In genomic region chr12:40693503-40693863, GRCh38 we compare ENCODE assay signal across 8 cellular contexts. TPM values are rescaled to one million over a fixed set of nuclear protein-coding genes. Genes with fewer than 3 reads are reported as not detected.
DNase-seq lines count a peak whose midpoint lies in the region; ATAC-seq, FAIRE-seq and TF ChIP-seq lines count a peak whose summit lies in the region.

No MANE protein-coding gene starts in this region.

- H3K27ac ChIP-seq in breast epithelium (no peak overlapping the region), cingulate gyrus (ENCODE audit: low read depth, low read length) (peak overlapping the region; percentile 81), urinary bladder (ENCODE audit: low read depth) (no peak overlapping the region)

- no peaks in the 10 kb centered on the region for H3K9me3 ChIP-seq in breast epithelium

- intact Hi-C loops in breast epithelium (cut with DNase I; ENCODE audit: low total_unique reads) (no loop called here), MCF 10A (cut with micrococcal nuclease) (loop anchor here (10.0 kb wide), 1 partner anchor 211 kb away; no protein-coding TSS in a partner anchor)

- peak in 1 of 2 donors; percentile 24 for DNase-seq in breast epithelium (ENCODE audit: low spot score in 2 of 2)
- DNase-seq in MCF 10A (ENCODE audit: unreplicated experiment) = no peak
- DNase-seq in middle frontal gyrus (ENCODE audit: extremely low spot score, low spot score) = peak; percentile 50
- DNase-seq in GM12891 (ENCODE audit: insufficient read length, low spot score) = no peak

- H3K4me3 ChIP-seq in breast epithelium (peak overlapping the region; percentile 52 to 88 (median 69)), urinary bladder (ENCODE audit: low read depth, low read length) (peak overlapping the region; percentile 74)

- H3K27me3 Mint-ChIP-seq in MCF 10A (ENCODE audit: insufficient read depth, unreplicated experiment) = peaks cover 54% of the 10 kb centered on the region

- 10% methylated on average over 12 of the region's 12 CpGs for WGBS in urinary bladder

- CTCF ChIA-PET in MCF 10A (lab: Yijun Ruan, JAX) = no interaction called here

- H3K9me3 Mint-ChIP-seq in MCF 10A (ENCODE audit: unreplicated experiment) = no peaks in the 10 kb centered on the region

- H3K36me3 Mint-ChIP-seq in MCF 10A (ENCODE audit: insufficient read depth, unreplicated experiment) = no peaks in the 10 kb centered on the region

- H3K4me1 ChIP-seq in breast epithelium (no peaks in the 10 kb centered on the region), urinary bladder (ENCODE audit: insufficient read depth) (no peaks in the 10 kb centered on the region)

- H3K27me3 ChIP-seq in breast epithelium = peaks cover 0 to 13% of the 10 kb centered on the region in 2 donors

- H3K36me3 ChIP-seq in breast epithelium = no peaks in the 10 kb centered on the region
- no peaks in the 10 kb centered on the region for H3K36me3 ChIP-seq in urinary bladder (ENCODE audit: insufficient read depth)

- TF ChIP-seq POLR2A in breast epithelium (IDR thresholded peaks at IDR 0.05) (no peak), GM12891 (IDR thresholded peaks at IDR 0.05; ENCODE audit: low read depth, low read length) (no peak)

- no peak for TF ChIP-seq CTCF in breast epithelium (IDR thresholded peaks at IDR 0.05)
- no peak for TF ChIP-seq CTCF in MCF 10A (IDR thresholded peaks at IDR 0.05; ENCODE audit: unreplicated experiment)

- no peak overlapping the region for H3K4me3 Mint-ChIP-seq in MCF 10A (ENCODE audit: unreplicated experiment)

- ATAC-seq in HG02973 (IDR thresholded peaks at IDR 0.05; ENCODE audit: unreplicated experiment) = no peak
- no peak for ATAC-seq in GM18870 (IDR thresholded peaks at IDR 0.05; ENCODE audit: unreplicated experiment)

- FAIRE-seq in GM12891 (lab: Jason Lieb, UNC) = no peak

- BruUV-seq in MCF 10A (replicated peaks; lab: Mats Ljungman, UMichigan) = no TSS peak

- POLR2A ChIA-PET in MCF 10A (lab: Yijun Ruan, JAX) = no interaction called here

- H3K4me1 Mint-ChIP-seq in MCF 10A (ENCODE audit: insufficient read depth, unreplicated experiment) = no peaks in the 10 kb centered on the region

- H3K27ac Mint-ChIP-seq in MCF 10A (ENCODE audit: low read depth, unreplicated experiment) = no peak overlapping the region

TF ChIP-seq in GM12891, 5 proteins besides CTCF, POLR2A, EP300 and RAD21:
- TF ChIP-seq PAX5 (IDR thresholded peaks at IDR 0.05; ENCODE audit: insufficient read depth, low read length, severe bottlenecking) (no peak), SPI1 (IDR thresholded peaks at IDR 0.05; ENCODE audit: low read depth, low read length) (no peak), TAF1 (IDR thresholded peaks at IDR 0.05; ENCODE audit: low read depth, low read length) (no peak), POLR2AphosphoS5 (IDR thresholded peaks at IDR 0.05; ENCODE audit: low read depth, low read length) (no peak), POU2F2 (IDR thresholded peaks at IDR 0.05; ENCODE audit: low read depth, low read length) (no peak)

RNA-seq across cellular contexts. Expression of gene CNTN1, which starts 1.2 kb away (rescaled TPM):
- total RNA-seq in breast epithelium = 10 to 100 TPM in 1 of 3 donors, 1 to 10 TPM in 2; 1.1 to 16.4 (median 7.2) TPM
- total RNA-seq in MCF 10A (2022) = not detected in 2 replicates
- 63.4 TPM for total RNA-seq in urinary bladder
- 67.0 TPM for polyA plus RNA-seq in urinary bladder
- 0.04 TPM for polyA plus RNA-seq in GM12891 (2012; ENCODE audit: low read depth, missing spikeins)
